Comparison of ENCODE assay signal across 1 cellular context in genomic region chr15:58932791-58933310, GRCh38.
A peak's percentile ranks its signal among the peaks of the same experiment; 100 is the strongest.
TF ChIP-seq lines count a peak whose summit lies in the region.

No MANE protein-coding gene starts in this region.

TF ChIP-seq in K562, 482 proteins besides CTCF, POLR2A, EP300 and RAD21 (continued from another document):
- no peak for TF ChIP-seq KDM5B (IDR thresholded peaks at IDR 0.05; ENCODE audit: insufficient replicate concordance, low read depth, low read length)
- TF ChIP-seq MCM7 (IDR thresholded peaks at IDR 0.05), result no peak
- TF ChIP-seq ZNF79 (CRISPR knock-in tag; IDR thresholded peaks at IDR 0.05; ENCODE audit: low read depth), result no peak
- TF ChIP-seq EP400 (IDR thresholded peaks at IDR 0.05), result no peak
- TF ChIP-seq PML (IDR thresholded peaks at IDR 0.05; ENCODE audit: low read length), result no peak
- no peak for TF ChIP-seq ZFP30 (CRISPR knock-in tag; IDR thresholded peaks at IDR 0.05; ENCODE audit: borderline replicate concordance)
- TF ChIP-seq FOXO4 (CRISPR knock-in tag; IDR thresholded peaks at IDR 0.05), result no peak
- TF ChIP-seq SMARCB1 (IDR thresholded peaks at IDR 0.05; ENCODE audit: insufficient read length, low read depth), result no peak
- no peak for TF ChIP-seq NEUROD1 (IDR thresholded peaks at IDR 0.05; ENCODE audit: borderline replicate concordance, low read depth, low read length, partially characterized antibody)
- peak; percentile 43; the same call in 1 of the 2 replicates for TF ChIP-seq GATAD2B (IDR thresholded peaks at IDR 0.05; ENCODE audit: borderline replicate concordance)
- TF ChIP-seq BRD4 (IDR thresholded peaks at IDR 0.05), result no peak
- no peak for TF ChIP-seq ZFP36 (IDR thresholded peaks at IDR 0.05; ENCODE audit: low read depth, low read length, partially characterized antibody)
- no peak for TF ChIP-seq TSC22D4 (tag; IDR thresholded peaks at IDR 0.05)
